Comparison of ENCODE assay signal across 8 cellular contexts in the genomic region with DNA sequence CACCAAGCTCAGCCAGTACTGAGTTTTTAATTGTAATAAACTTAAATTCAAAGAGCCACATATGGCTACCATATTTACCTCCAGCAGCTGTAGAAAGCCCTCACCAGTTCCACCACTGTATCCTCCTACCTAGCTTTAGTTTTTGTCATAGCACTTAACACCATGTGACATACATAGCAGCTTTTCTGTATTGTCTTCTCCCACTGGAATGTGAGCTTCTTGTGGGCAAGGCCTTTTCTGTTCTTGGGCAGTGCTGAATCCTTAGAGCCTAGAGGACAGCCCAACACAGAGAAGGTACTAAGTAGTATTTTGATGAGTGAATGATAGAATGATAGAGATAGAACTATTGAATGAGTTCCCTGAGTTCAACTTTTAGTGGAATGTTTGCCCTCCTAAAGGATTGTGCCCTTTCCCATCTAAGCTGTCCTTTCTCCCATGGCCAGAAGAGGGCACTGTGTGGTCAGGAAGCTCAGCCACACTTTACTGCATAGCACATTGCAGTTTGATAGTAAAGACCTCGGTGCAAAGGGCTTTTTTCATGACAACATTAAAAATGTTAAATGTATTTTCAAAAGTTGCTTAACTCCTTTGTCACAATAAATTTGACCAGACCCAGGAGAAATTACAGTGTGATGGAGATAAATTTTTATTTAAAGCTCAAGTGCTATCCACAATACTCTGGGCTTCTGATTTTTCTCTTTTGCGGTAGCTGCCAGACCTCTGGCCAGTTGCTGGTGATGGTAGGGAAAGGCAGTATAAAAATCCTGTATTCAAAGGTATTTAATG.
DNase-seq lines count a peak whose midpoint lies in the region; ATAC-seq and TF ChIP-seq lines count a peak whose summit lies in the region.

No MANE protein-coding gene starts in this region.

- DNase-seq in AG08396 (ENCODE audit: low spot score), result peak; percentile 53
- peak; percentile 56 for DNase-seq in NCI-H774 (lab: John Stamatoyannopoulos, UW)
- peak; percentile 64 for DNase-seq in activated CD4-positive, alpha-beta memory T cell treated with anti-CD3 and anti-CD28 coated beads for 36 hours
- peak in 1 of 2 experiments; percentile 71 for DNase-seq in mesothelial cell of epicardium (ENCODE audit: low spot score in 2 of 2, unreplicated experiment in 2 of 2)
- peak; percentile 17 for DNase-seq in stimulated activated CD8-positive, alpha-beta memory T cell treated with anti-CD3 and anti-CD28 coated beads, Interleukin-7, amount 100 ng/mL, for 24 hours (ENCODE audit: low read depth)

- H3K36me3 ChIP-seq in endocrine pancreas (ENCODE audit: control insufficient read depth, insufficient read depth, low read length), result peaks cover 3% of the 10 kb centered on the region

- H3K9ac ChIP-seq in endocrine pancreas (ENCODE audit: control insufficient read depth, insufficient read depth, low read length), result no peak overlapping the region

- POLR2A ChIA-PET in activated CD4-positive, alpha-beta memory T cell treated with anti-CD3 and anti-CD28 coated beads for 36 hours (lab: Charles Lee), result interaction anchor here (0.7 kb wide), 1 partner anchor 225 kb away, joined by 3 read pairs; no protein-coding TSS in a partner anchor

- H3K4me3 ChIP-seq in endocrine pancreas (ENCODE audit: control insufficient read depth, insufficient read depth, low read length), result peak overlapping the region; percentile 15

- intact Hi-C loops in activated CD4-positive, alpha-beta memory T cell treated with anti-CD3 and anti-CD28 coated beads for 36 hours (cut with micrococcal nuclease), result loop anchor here (1.0 kb wide), 3 partner anchors 145 to 334 kb away; no protein-coding TSS in a partner anchor

- CTCF ChIA-PET in activated CD4-positive, alpha-beta memory T cell treated with anti-CD3 and anti-CD28 coated beads for 36 hours (lab: Charles Lee), result interaction anchor here (0.6 to 3.8 kb wide), 54 partner anchors 9 to 1901 kb away, joined by 3 to 55 read pairs (median 4); partner anchors contain the start of gene FNDC3B

- ATAC-seq in GM18867 (IDR thresholded peaks at IDR 0.05; ENCODE audit: unreplicated experiment) (peak; percentile 69), HG03432 (IDR thresholded peaks at IDR 0.05; ENCODE audit: unreplicated experiment) (peak; percentile 80)

- peaks cover 8% of the 10 kb centered on the region for H3K4me1 Mint-ChIP-seq in activated CD4-positive, alpha-beta memory T cell treated with anti-CD3 and anti-CD28 coated beads for 36 hours (ENCODE audit: low read depth)
- H3K4me1 Mint-ChIP-seq in mesothelial cell of epicardium, result peaks cover 2% of the 10 kb centered on the region

- peak; percentile 83 for TF ChIP-seq CTCF in mesothelial cell of epicardium (IDR thresholded peaks at IDR 0.05; ENCODE audit: unreplicated experiment)

- no peaks in the 10 kb centered on the region for H3K9me3 ChIP-seq in endocrine pancreas (ENCODE audit: control insufficient read depth, low read length)

- H3K36me3 Mint-ChIP-seq in activated CD4-positive, alpha-beta memory T cell treated with anti-CD3 and anti-CD28 coated beads for 36 hours, result peaks cover 4% of the 10 kb centered on the region
- peaks cover 39% of the 10 kb centered on the region for H3K36me3 Mint-ChIP-seq in mesothelial cell of epicardium

- no peak overlapping the region for H3K4me3 Mint-ChIP-seq in activated CD4-positive, alpha-beta memory T cell treated with anti-CD3 and anti-CD28 coated beads for 36 hours
- H3K4me3 Mint-ChIP-seq in mesothelial cell of epicardium, result no peak overlapping the region

- H3K27ac Mint-ChIP-seq in activated CD4-positive, alpha-beta memory T cell treated with anti-CD3 and anti-CD28 coated beads for 36 hours, result no peak overlapping the region
- peak overlapping the region; percentile 53 for H3K27ac Mint-ChIP-seq in mesothelial cell of epicardium

- no peaks in the 10 kb centered on the region for H3K9me3 Mint-ChIP-seq in activated CD4-positive, alpha-beta memory T cell treated with anti-CD3 and anti-CD28 coated beads for 36 hours
- no peaks in the 10 kb centered on the region for H3K9me3 Mint-ChIP-seq in mesothelial cell of epicardium

- no peaks in the 10 kb centered on the region for H3K27me3 ChIP-seq in endocrine pancreas (ENCODE audit: control insufficient read depth, insufficient read depth, low read length)

- no peaks in the 10 kb centered on the region for H3K27me3 Mint-ChIP-seq in activated CD4-positive, alpha-beta memory T cell treated with anti-CD3 and anti-CD28 coated beads for 36 hours
- no peaks in the 10 kb centered on the region for H3K27me3 Mint-ChIP-seq in mesothelial cell of epicardium (ENCODE audit: low read depth)

- H3K4me1 ChIP-seq in endocrine pancreas (ENCODE audit: control insufficient read depth, insufficient read depth, low read length), result peaks cover 3% of the 10 kb centered on the region
